Comparison of ENCODE assay signal across 13 cellular contexts in the genomic region with DNA sequence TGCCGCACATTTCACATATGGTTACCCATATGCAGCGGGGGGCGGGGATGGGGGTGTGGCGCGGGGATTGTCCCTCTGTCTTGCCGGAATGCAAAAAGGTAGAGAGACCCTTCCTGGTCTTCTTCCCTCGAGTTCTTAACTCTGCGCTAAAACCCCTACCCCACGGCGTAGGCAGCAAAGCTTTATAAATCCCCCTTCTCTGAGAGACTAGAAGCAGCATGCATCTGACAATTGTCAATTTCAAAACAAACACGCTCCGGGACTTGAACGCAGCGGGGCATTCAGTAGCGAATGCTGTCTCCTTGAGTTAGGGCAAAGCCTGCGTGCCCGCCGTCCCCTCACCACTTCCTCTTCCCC. TPM values are rescaled to one million over a fixed set of nuclear protein-coding genes. Genes with fewer than 3 reads are reported as not detected.
DNase-seq lines count a peak whose midpoint lies in the region; ATAC-seq and TF ChIP-seq lines count a peak whose summit lies in the region.
"Had no signal": no experiment of that assay in that cellular context is flagged by ENCODE, and none has a peak within 500 bp of the region (broad histone marks: within the 10 kb centered on the region; RNA-seq: fewer than 3 reads in every experiment).

No MANE protein-coding gene starts in this region.

- no peak for TF ChIP-seq CTCF in heart right ventricle (IDR thresholded peaks at IDR 0.05)
- TF ChIP-seq CTCF in foreskin fibroblast (IDR thresholded peaks at IDR 0.05; ENCODE audit: low read depth, low read length) = no peak

- H3K36me3 ChIP-seq in heart right ventricle (no peaks in the 10 kb centered on the region), iPS-18a (ENCODE audit: control insufficient read depth, low read depth, low read length) (no peaks in the 10 kb centered on the region), thymus (ENCODE audit: control insufficient read depth, insufficient read depth) (no peaks in the 10 kb centered on the region)

- H3K27me3 ChIP-seq in heart right ventricle (peaks cover 4 to 82% (median 70%) of the 10 kb centered on the region in 7 donors), iPS-18a (ENCODE audit: control insufficient read depth, insufficient read depth, low read length) (peaks cover 92% of the 10 kb centered on the region), thymus (ENCODE audit: control insufficient read depth, insufficient read depth) (peaks cover 52% of the 10 kb centered on the region)

- peak overlapping the region; percentile 12 to 52 (median 38) for H3K4me3 ChIP-seq in heart right ventricle
- H3K4me3 ChIP-seq in iPS-18a (ENCODE audit: low read length) = peak overlapping the region; percentile 68
- peak overlapping the region; percentile 10 for H3K4me3 ChIP-seq in thymus (ENCODE audit: low read length)
- no peak overlapping the region for H3K4me3 ChIP-seq in foreskin fibroblast (ENCODE audit: low read depth in 1 of 2, low read length in 2 of 2)

- H3K27ac ChIP-seq in heart right ventricle (peak overlapping the region in 4 of 10 donors; percentile 30 to 69 (median 38)), iPS-18a (ENCODE audit: low read length) (no peak overlapping the region), thymus (ENCODE audit: low read depth) (no peak overlapping the region)

- H3K4me1 ChIP-seq in heart right ventricle (peaks cover 3 to 36% (median 17%) of the 10 kb centered on the region in 9 donors), iPS-18a (ENCODE audit: control insufficient read depth, low read depth, low read length) (peaks cover 26% of the 10 kb centered on the region), thymus (ENCODE audit: control insufficient read depth, insufficient read depth, low read length) (peaks cover 2% of the 10 kb centered on the region)

- 0 to 2% methylated on average over 18 of the region's 18 CpGs for WGBS in heart right ventricle, 2 donors
- 4% methylated on average over 18 of the region's 18 CpGs for WGBS in thymus

- ATAC-seq in heart right ventricle (peak in 1 of 8 donors; percentile 5), left ventricle myocardium superior (no peak)

- H3K9me3 ChIP-seq in heart right ventricle = no peaks in the 10 kb centered on the region
- no peaks in the 10 kb centered on the region for H3K9me3 ChIP-seq in iPS-18a (ENCODE audit: control insufficient read depth, low read depth, low read length)
- H3K9me3 ChIP-seq in thymus (ENCODE audit: control insufficient read depth) = no peaks in the 10 kb centered on the region

- intact Hi-C loops in heart right ventricle (cut with DNase I) = loop anchor here in 2 of 10 donors (10.0 kb wide), 1 partner anchor 112 kb away; no protein-coding TSS in a partner anchor
- intact Hi-C loops in left ventricle myocardium superior (cut with micrococcal nuclease) = no loop called here

- no peak for DNase-seq in heart right ventricle
- no peak for DNase-seq in left ventricle myocardium superior
- DNase-seq in NCI-H69 (lab: John Stamatoyannopoulos, UW) = peak; percentile 64
- DNase-seq in foreskin fibroblast = no peak
- no peak for DNase-seq in mesenteric fat pad (ENCODE audit: low spot score)
- no peak for DNase-seq in NCI-H2081 treated with DMSO at 0.1 percent for 48 hours (lab: John Stamatoyannopoulos, UW)
- DNase-seq: hippocampal formation had no signal

- H3K9ac ChIP-seq in iPS-18a (ENCODE audit: low read length) = no peak overlapping the region

RNA-seq across cellular contexts. Expression of a gene that starts 1.8 kb away (rescaled TPM):
- total RNA-seq in heart right ventricle (under 1 TPM in 2 of 10 donors, not detected in 8; 0.12 to 0.94 TPM), left ventricle myocardium superior (not detected), mesenteric fat pad (not detected)
- polyA plus RNA-seq in heart right ventricle (under 1 TPM in 1 of 2 donors, not detected in 1; 0.07 TPM), thymus (0.82 TPM)
- total RNA-seq: CD4-positive, CD25-positive, alpha-beta regulatory T cell; PC-3; T-helper 2 cell treated with Interferon-gamma antibody and Interleukin-4, amounts not matched to agents 100 ng/mL and 5 ng/mL, for 36 hours had no signal
- polyA plus RNA-seq: CD4-positive, CD25-positive, alpha-beta regulatory T cell; IgD-negative memory B cell had no signal

Comparison
In these comparisons a context has a peak if more than half of its experiments do, and no peak if none do; other contexts are left out.
1. H3K4me3 ChIP-seq: peak in heart right ventricle (10 of 10), iPS-18a (single experiment) and thymus (single experiment); none in foreskin fibroblast (0 of 2).